15 cellular contexts compared by ENCODE assay signal in the genomic region with DNA sequence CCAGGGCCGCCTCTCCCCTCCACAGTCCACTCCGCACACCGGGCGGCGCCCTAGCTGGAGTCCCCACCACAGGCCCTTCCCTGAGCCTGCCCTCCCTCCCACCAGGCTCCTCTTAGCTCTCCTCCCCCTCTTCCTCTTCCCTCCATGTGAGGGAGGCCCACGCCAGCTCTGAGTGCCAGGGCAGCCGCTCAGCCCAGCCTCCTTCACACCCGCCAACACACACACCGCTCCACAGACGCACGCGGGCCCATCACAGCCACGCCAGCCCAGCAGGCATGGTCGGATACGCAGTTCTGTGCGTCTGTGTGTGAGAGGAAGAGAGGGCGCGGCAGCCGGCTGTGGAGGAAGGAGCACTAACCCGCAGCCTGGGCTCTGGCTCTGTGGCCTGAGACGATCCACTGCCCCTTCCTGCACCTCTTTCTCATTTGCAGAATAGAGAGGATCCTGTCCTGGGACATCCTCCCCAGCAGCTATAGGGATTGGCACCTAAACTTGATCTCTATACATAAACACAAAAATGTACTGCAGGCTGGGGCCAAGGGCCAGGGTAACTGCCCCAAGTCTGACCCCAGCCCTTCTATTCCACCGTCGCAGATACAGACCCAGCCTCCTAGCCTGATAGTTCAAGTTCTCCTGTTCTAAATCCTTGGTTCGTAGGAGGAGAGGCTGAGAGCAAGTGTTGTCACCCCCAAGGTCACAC. TPM values are rescaled to one million over a fixed set of nuclear protein-coding genes. Genes with fewer than 3 reads are reported as not detected.
A peak's percentile ranks its signal among the peaks of the same experiment; 100 is the strongest.
DNase-seq lines count a peak whose midpoint lies in the region; ATAC-seq and TF ChIP-seq lines count a peak whose summit lies in the region.
"Had no signal": no experiment of that assay in that cellular context is flagged by ENCODE, and none has a peak within 500 bp of the region (broad histone marks: within the 10 kb centered on the region; RNA-seq: fewer than 3 reads in every experiment).

No MANE protein-coding gene starts in this region.

- H3K36me3 Mint-ChIP-seq in chondrocyte (ENCODE audit: low read depth), result no peaks in the 10 kb centered on the region
- H3K36me3 Mint-ChIP-seq: activated CD8-positive, alpha-beta memory T cell treated with anti-CD3 and anti-CD28 coated beads, Interleukin-2, amount 10 ng/mL, durations not matched to agents 7 days and 5 days had no signal

- no peaks in the 10 kb centered on the region for H3K9me3 ChIP-seq in osteoblast (ENCODE audit: low read depth, low read length)
- no peaks in the 10 kb centered on the region for H3K9me3 ChIP-seq in lower lobe of right lung
- H3K9me3 ChIP-seq: transverse colon had no signal

- H3K36me3 ChIP-seq in osteoblast (ENCODE audit: insufficient read depth, low read length), result no peaks in the 10 kb centered on the region
- no peaks in the 10 kb centered on the region for H3K36me3 ChIP-seq in lower lobe of right lung
- H3K36me3 ChIP-seq: transverse colon had no signal

- ATAC-seq in lower lobe of right lung (no peak), GM18517 (IDR thresholded peaks at IDR 0.05; ENCODE audit: unreplicated experiment) (no peak)
- ATAC-seq: activated CD8-positive, alpha-beta memory T cell treated with anti-CD3 and anti-CD28 coated beads, Interleukin-2, amount 10 ng/mL, durations not matched to agents 7 days and 5 days; activated naive CD8-positive, alpha-beta T cell treated with anti-CD3 and anti-CD28 coated beads, Interleukin-2, amount 50 U/mL, for 24 hours had no signal

- H3K27ac Mint-ChIP-seq in chondrocyte (ENCODE audit: unreplicated experiment), result no peak overlapping the region
- H3K27ac Mint-ChIP-seq: activated CD8-positive, alpha-beta memory T cell treated with anti-CD3 and anti-CD28 coated beads, Interleukin-2, amount 10 ng/mL, durations not matched to agents 7 days and 5 days; activated naive CD8-positive, alpha-beta T cell treated with anti-CD3 and anti-CD28 coated beads, Interleukin-2, amount 50 U/mL, for 24 hours had no signal

- no peaks in the 10 kb centered on the region for H3K79me2 ChIP-seq in osteoblast (ENCODE audit: insufficient read depth, low read length)

- peaks cover 15% of the 10 kb centered on the region for H3K27me3 Mint-ChIP-seq in chondrocyte (ENCODE audit: low read depth)

- intact Hi-C loops in lower lobe of right lung (cut with DNase I), result no loop called here

- H3K9me3 Mint-ChIP-seq in chondrocyte (ENCODE audit: low read depth), result no peaks in the 10 kb centered on the region
- H3K9me3 Mint-ChIP-seq: activated naive CD8-positive, alpha-beta T cell treated with anti-CD3 and anti-CD28 coated beads, Interleukin-2, amount 50 U/mL, for 24 hours had no signal

- H3K4me1 Mint-ChIP-seq in chondrocyte (ENCODE audit: low read depth), result peaks cover 30% of the 10 kb centered on the region

- no peak overlapping the region for H3K4me2 ChIP-seq in osteoblast (ENCODE audit: insufficient read depth, low read length)

- H3K27ac ChIP-seq in osteoblast (ENCODE audit: low read depth, low read length), result no peak overlapping the region
- no peak overlapping the region for H3K27ac ChIP-seq in lower lobe of right lung
- H3K27ac ChIP-seq: transverse colon had no signal

- peaks cover 45% of the 10 kb centered on the region for H3K27me3 ChIP-seq in osteoblast (ENCODE audit: insufficient read depth, low read length)
- peaks cover 67% of the 10 kb centered on the region for H3K27me3 ChIP-seq in lower lobe of right lung (ENCODE audit: low read depth)

- no peak overlapping the region for H2AFZ ChIP-seq in osteoblast (ENCODE audit: low read length)

- DNase-seq in NOMO-1 (lab: John Stamatoyannopoulos, UW; ENCODE audit: unreplicated experiment in 2 of 2), result peak; percentile 24 to 34
- DNase-seq in NOMO-1 treated with dmso at 0.1 percent for 144 hours (lab: John Stamatoyannopoulos, UW; ENCODE audit: unreplicated experiment), result no peak
- DNase-seq in MV-4-11 (lab: John Stamatoyannopoulos, UW), result peak; percentile 62
- peak; percentile 88 for DNase-seq in chondrocyte (ENCODE audit: low spot score)
- DNase-seq in osteoblast (ENCODE audit: insufficient read length, low spot score, missing footprints), result peak; percentile 90
- DNase-seq in lower lobe of right lung, result no peak
- DNase-seq in activated CD8-positive, alpha-beta memory T cell treated with anti-CD3 and anti-CD28 coated beads, Interleukin-2, amount 50 U/mL, for 4 hours, result no peak
- DNase-seq: activated CD8-positive, alpha-beta memory T cell treated with anti-CD3 and anti-CD28 coated beads, Interleukin-2, amount 10 ng/mL, durations not matched to agents 7 days and 5 days; activated naive CD8-positive, alpha-beta T cell treated with anti-CD3 and anti-CD28 coated beads, Interleukin-2, amount 50 U/mL, for 24 hours; foreskin melanocyte; kidney; naive thymus-derived CD8-positive, alpha-beta T cell; NCI-H345; transverse colon had no signal

- H3K4me1 ChIP-seq in osteoblast (ENCODE audit: insufficient read depth, low read length), result peaks cover 16% of the 10 kb centered on the region
- H3K4me1 ChIP-seq in lower lobe of right lung, result peaks cover 34% of the 10 kb centered on the region

- H3K4me3 Mint-ChIP-seq in chondrocyte (ENCODE audit: unreplicated experiment), result no peak overlapping the region
- H3K4me3 Mint-ChIP-seq: activated CD8-positive, alpha-beta memory T cell treated with anti-CD3 and anti-CD28 coated beads, Interleukin-2, amount 10 ng/mL, durations not matched to agents 7 days and 5 days; activated naive CD8-positive, alpha-beta T cell treated with anti-CD3 and anti-CD28 coated beads, Interleukin-2, amount 50 U/mL, for 24 hours had no signal

- no peak for TF ChIP-seq CTCF in chondrocyte (IDR thresholded peaks at IDR 0.05)
- no peak for TF ChIP-seq CTCF in osteoblast (IDR thresholded peaks at IDR 0.05; ENCODE audit: extremely low read depth, low read depth, low read length)
- no peak for TF ChIP-seq CTCF in lower lobe of right lung (IDR thresholded peaks at IDR 0.05)

- H3K4me3 ChIP-seq in osteoblast (ENCODE audit: insufficient read depth, low read length), result no peak overlapping the region
- no peak overlapping the region for H3K4me3 ChIP-seq in lower lobe of right lung
- H3K4me3 ChIP-seq: transverse colon had no signal

- peaks cover 15% of the 10 kb centered on the region for H4K20me1 ChIP-seq in osteoblast (ENCODE audit: insufficient read depth, low read length)

RNA-seq across cellular contexts. Expression of gene CHRM4, which starts 3.5 kb away (rescaled TPM):
- total RNA-seq in chondrocyte (0.38 to 0.42 TPM in 2 of 3 replicates, not detected in the other), osteoblast (0.29 and 0.36 TPM in 2 replicates), lower lobe of right lung (not detected)

RNA-seq across cellular contexts. Expression of gene MDK, which starts 6.6 kb away (rescaled TPM):
- total RNA-seq in chondrocyte, result 49.9 to 127 TPM (median 124 TPM) in 3 replicates
- total RNA-seq in osteoblast, result 27.5 and 27.7 TPM in 2 replicates
- total RNA-seq in lower lobe of right lung, result 26.1 TPM

RNA-seq across cellular contexts. Expression of gene DGKZ, which starts 40.8 kb away (rescaled TPM):
- 41.9 to 47.4 TPM (median 46.8 TPM) in 3 replicates for total RNA-seq in chondrocyte
- 47.1 and 52.5 TPM in 2 replicates for total RNA-seq in osteoblast
- total RNA-seq in lower lobe of right lung, result 55.3 TPM

Comparison
In these comparisons a context has a peak if more than half of its experiments do, and no peak if none do; other contexts are left out.
1. DNase-seq: peak in NOMO-1 (2 of 2), MV-4-11 (single experiment), chondrocyte (single experiment) and osteoblast (single experiment); none in NOMO-1 treated with dmso at 0.1 percent for 144 hours (single experiment), lower lobe of right lung (single experiment) and activated CD8-positive, alpha-beta memory T cell treated with anti-CD3 and anti-CD28 coated beads, Interleukin-2, amount 50 U/mL, for 4 hours (single experiment).